Comparison of ENCODE assay signal across 8 cellular contexts in genomic region chr14:24299255-24300191, GRCh38. TPM values are rescaled to one million over a fixed set of nuclear protein-coding genes. Genes with fewer than 3 reads are reported as not detected.
A peak's percentile ranks its signal among the peaks of the same experiment; 100 is the strongest.
DNase-seq lines count a peak whose midpoint lies in the region; ATAC-seq and TF ChIP-seq lines count a peak whose summit lies in the region.

Gene DHRS1, minus strand, starts transcription at chr14:24299780. Its CDS starts 674 bp downstream, at chr14:24299106.
Gene NOP9, plus strand, starts transcription at chr14:24299850. Its CDS starts 105 bp downstream, at chr14:24299955.

- peak within 1 kb of the TSS in 4 of 5 donors; percentile 28 to 87 (median 82) for H3K27ac ChIP-seq in adrenal gland
- peak within 1 kb of the TSS; percentile 1 to 91 (median 80) for H3K27ac ChIP-seq in heart left ventricle
- H3K27ac ChIP-seq in upper lobe of left lung: peak within 1 kb of the TSS; percentile 77 to 92 (median 90)

- H3K27me3 Mint-ChIP-seq in HFFc6 (ENCODE audit: insufficient read depth) (no peaks in the 10 kb centered on the region), T-cell (no peaks in the 10 kb centered on the region)

- no peaks in the 10 kb centered on the region for H3K27me3 ChIP-seq in adrenal gland
- H3K27me3 ChIP-seq in heart left ventricle: no peaks in the 10 kb centered on the region
- H3K27me3 ChIP-seq in upper lobe of left lung: no peaks in the 10 kb centered on the region

- H3K27ac Mint-ChIP-seq in HFFc6: peak within 1 kb of the TSS; percentile 98
- H3K27ac Mint-ChIP-seq in T-cell: peak within 1 kb of the TSS; percentile 95 to 97

- peaks cover 0 to 44% of the 10 kb centered on the region in 2 donors for H3K36me3 ChIP-seq in adrenal gland (replicated peaks in 1 of 2)
- H3K36me3 ChIP-seq in heart left ventricle: peaks cover 0 to 57% (median 48%) of the 10 kb centered on the region in 9 donors
- H3K36me3 ChIP-seq in upper lobe of left lung: peaks cover 17 to 53% (median 40%) of the 10 kb centered on the region in 4 donors

- intact Hi-C loops in adrenal gland (cut with DNase I): loop anchor here in 1 of 2 donors (10.0 kb wide), 2 partner anchors 55 to 245 kb away; partner anchors contain the start of genes CARMIL3 and TINF2
- intact Hi-C loops in heart left ventricle (cut with DNase I): loop anchor here in 3 of 10 donors (1.0 to 5.0 kb wide), 3 partner anchors 28 to 242 kb away; partner anchors contain the start of genes TINF2 (in 2 of the 3) and RABGGTA (in 1 of the 3)
- intact Hi-C loops in posterior vena cava (cut with DNase I): loop anchor here in 1 of 2 donors (10.0 kb wide), 1 partner anchor 45 kb away; no protein-coding TSS in a partner anchor

- H3K4me3 Mint-ChIP-seq in HFFc6 (peak within 1 kb of the TSS; percentile 97), T-cell (peak within 1 kb of the TSS; percentile 92 to 95 (median 93))

- H3K4me3 ChIP-seq in adrenal gland (peak within 1 kb of the TSS; percentile 33 to 84 (median 80)), heart left ventricle (peak within 1 kb of the TSS; percentile 75 to 99 (median 95)), upper lobe of left lung (peak within 1 kb of the TSS; percentile 68 to 95 (median 79))

- TF ChIP-seq POLR2A in adrenal gland (IDR thresholded peaks at IDR 0.05) (peak; percentile 61 to 73), heart left ventricle (IDR thresholded peaks at IDR 0.05) (peak in 1 of 2 donors; percentile 55), upper lobe of left lung (IDR thresholded peaks at IDR 0.05) (peak in 3 of 4 donors; percentile 23 to 75 (median 72))

- TF ChIP-seq CTCF in GM10266 (IDR thresholded peaks at IDR 0.05; ENCODE audit: control insufficient read depth, insufficient read depth, low read depth, missing control alignments): no peak
- no peak for TF ChIP-seq CTCF in HFFc6 (IDR thresholded peaks at IDR 0.05)
- TF ChIP-seq CTCF in adrenal gland (IDR thresholded peaks at IDR 0.05): no peak
- TF ChIP-seq CTCF in heart left ventricle (IDR thresholded peaks at IDR 0.05): no peak
- TF ChIP-seq CTCF in upper lobe of left lung (IDR thresholded peaks at IDR 0.05): peak in 1 of 6 experiments; percentile 9

- H3K9me3 ChIP-seq in adrenal gland (replicated peaks in 1 of 3) (no peaks in the 10 kb centered on the region), heart left ventricle (no peaks in the 10 kb centered on the region), upper lobe of left lung (no peaks in the 10 kb centered on the region)

- peaks cover 50% of the 10 kb centered on the region for H3K4me1 Mint-ChIP-seq in HFFc6 (ENCODE audit: low read depth)
- H3K4me1 Mint-ChIP-seq in T-cell: peaks cover 45 to 60% (median 49%) of the 10 kb centered on the region in 3 donors

- POLR2A ChIA-PET in T-cell (lab: Charles Lee): interaction anchor here (0.5 to 3.0 kb wide), 10 partner anchors 9 to 191 kb away, joined by 3 to 17 read pairs (median 4); partner anchors contain the start of genes GMPR2 (in 1 of the 2), IPO4 (in 1 of the 2) and TINF2 (in 1 of the 2)

- H3K36me3 Mint-ChIP-seq in HFFc6 (ENCODE audit: low read depth) (peaks cover 31% of the 10 kb centered on the region), T-cell (peaks cover 50% of the 10 kb centered on the region)

- peak in 1 of 4 donors; percentile 30 for TF ChIP-seq EP300 in upper lobe of left lung (IDR thresholded peaks at IDR 0.05)

- H3K9me3 Mint-ChIP-seq in HFFc6: no peaks in the 10 kb centered on the region
- H3K9me3 Mint-ChIP-seq in T-cell: no peaks in the 10 kb centered on the region

- peaks cover 19 to 31% of the 10 kb centered on the region in 2 donors for H3K4me1 ChIP-seq in adrenal gland (replicated peaks in 1 of 2)
- peaks cover 0 to 40% (median 24%) of the 10 kb centered on the region in 12 donors for H3K4me1 ChIP-seq in heart left ventricle
- H3K4me1 ChIP-seq in upper lobe of left lung: peaks cover 29 to 48% (median 34%) of the 10 kb centered on the region in 4 donors

- DNase-seq in GM10266 (ENCODE audit: extremely low spot score) (peak; percentile 95), HFFc6 (peak; percentile 78), NCI-H1048 (lab: John Stamatoyannopoulos, UW) (peak; percentile 78), T-cell (peak; percentile 70 to 96 (median 89)), adrenal gland (peak; percentile 89 to 97 (median 94)), heart left ventricle (peak; percentile 90 to 96 (median 92)), posterior vena cava (ENCODE audit: low spot score) (peak; percentile 98), upper lobe of left lung (peak; percentile 93 to 99)

- CTCF ChIA-PET in T-cell (lab: Charles Lee): interaction anchor here (0.6 to 6.5 kb wide), 12 partner anchors 8 to 376 kb away, joined by 3 to 104 read pairs (median 4); partner anchors contain the start of genes CIDEB (in 2 of the 2) and TINF2 (in 2 of the 2)

- ATAC-seq in T-cell (replicated peaks in 1 of 4): peak; percentile 86 to 92 (median 90)
- peak; percentile 83 to 94 (median 92) for ATAC-seq in heart left ventricle
- ATAC-seq in upper lobe of left lung (ENCODE audit: low FRiP score in 2 of 2): peak; percentile 94 to 95

- 1 to 3% (median 1%) methylated on average over 8 to 75 of the region's 75 CpGs for WGBS in adrenal gland, 4 donors
- 0 to 6% (median 0%) methylated on average over 3 to 75 of the region's 75 CpGs for WGBS in heart left ventricle, 4 donors
- WGBS in upper lobe of left lung, 2 donors: 1 to 8% methylated on average over 6 to 46 of the region's 75 CpGs

RNA-seq across cellular contexts. Expression of gene DHRS1, which starts in this region (rescaled TPM):
- total RNA-seq in HFFc6 (2021; fragmentation: NEBNext Ultra II Directional; extraction: Animal tissue kit (Norgen Biotek cat#: 25700)): 10 to 100 TPM; 32.9 to 42.2 (median 39.1) TPM
- total RNA-seq in T-cell: 10 to 100 TPM; 34.2 to 47.6 (median 39.1) TPM
- 10 to 100 TPM; 21.4 to 68.1 (median 36.9) TPM for total RNA-seq in adrenal gland
- 10 to 100 TPM; 19.8 to 38.7 (median 37.6) TPM for polyA plus RNA-seq in adrenal gland
- total RNA-seq in heart left ventricle: 10 to 100 TPM in 6 of 9 donors, 1 to 10 TPM in 3; 6.3 to 18.1 (median 11.3) TPM
- polyA plus RNA-seq in heart left ventricle: 10 to 100 TPM in 1 of 2 donors, 1 to 10 TPM in 1; 5.5 to 10.7 TPM
- total RNA-seq in posterior vena cava: 10 to 100 TPM; 14.0 to 17.9 TPM
- total RNA-seq in upper lobe of left lung: 10 to 100 TPM; 23.0 to 60.3 (median 32.8) TPM

RNA-seq across cellular contexts. Expression of gene NOP9, which starts in this region (rescaled TPM):
- 10 to 100 TPM; 25.4 to 31.1 (median 28.1) TPM for total RNA-seq in HFFc6 (2021; fragmentation: NEBNext Ultra II Directional; extraction: Animal tissue kit (Norgen Biotek cat#: 25700))
- 10 to 100 TPM; 29.7 to 33.2 (median 30.8) TPM for total RNA-seq in T-cell
- 10 to 100 TPM in 7 of 8 donors, 1 to 10 TPM in 1; 9.2 to 28.2 (median 19.2) TPM for total RNA-seq in adrenal gland
- 10 to 100 TPM in 2 of 3 donors, 1 to 10 TPM in 1; 9.1 to 21.1 (median 16.8) TPM for polyA plus RNA-seq in adrenal gland
- 10 to 100 TPM; 22.1 to 34.0 (median 27.8) TPM for total RNA-seq in heart left ventricle
- 10 to 100 TPM; 13.5 to 29.8 TPM for polyA plus RNA-seq in heart left ventricle
- total RNA-seq in posterior vena cava: 10 to 100 TPM; 19.2 to 20.9 TPM
- 10 to 100 TPM; 13.3 to 31.4 (median 22.6) TPM for total RNA-seq in upper lobe of left lung

Comparison
In these comparisons a context has a peak if more than half of its experiments do, and no peak if none do; other contexts are left out.
1. Peak in every context shown above with its lines: DNase-seq, ATAC-seq, H3K4me3 ChIP-seq and H3K27ac ChIP-seq.